In the genomic region with DNA sequence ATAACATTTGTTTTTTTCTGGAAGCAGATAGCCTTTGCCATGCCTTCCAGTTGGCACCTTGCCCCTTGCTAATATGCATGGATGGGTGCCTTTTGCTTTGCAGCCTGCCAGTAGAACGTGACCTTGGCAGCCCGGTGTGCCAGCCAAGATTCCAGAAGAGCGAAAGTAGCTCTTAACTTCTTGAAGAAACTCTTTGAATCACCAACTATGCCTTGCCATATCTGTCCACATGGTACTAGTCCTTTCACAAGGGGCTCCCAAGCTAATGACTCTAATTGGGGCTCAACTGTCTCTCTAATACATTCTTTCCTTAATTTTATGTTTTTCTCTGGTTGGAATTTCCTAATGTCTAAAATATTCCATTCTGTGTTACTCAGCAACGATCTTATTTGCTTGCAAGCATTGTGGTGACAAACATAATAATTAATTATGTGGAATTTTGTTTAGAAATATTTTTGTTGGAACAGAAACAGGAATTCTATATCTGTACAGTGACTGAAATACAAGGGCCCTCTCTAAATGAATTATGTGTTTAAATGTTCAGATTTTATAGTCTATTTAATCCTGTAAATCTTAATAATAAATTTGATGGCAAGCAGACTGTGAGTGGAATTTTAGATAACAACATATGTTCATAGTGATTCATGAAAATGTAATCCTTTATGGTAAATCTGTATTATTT, we compare ENCODE assay signal across 10 cellular contexts. TPM values are rescaled to one million over a fixed set of nuclear protein-coding genes. Genes with fewer than 3 reads are reported as not detected.
DNase-seq lines count a peak whose midpoint lies in the region; ATAC-seq and TF ChIP-seq lines count a peak whose summit lies in the region.
"Had no signal": no experiment of that assay in that cellular context is flagged by ENCODE, and none has a peak within 500 bp of the region (broad histone marks: within the 10 kb centered on the region; RNA-seq: fewer than 3 reads in every experiment).

No MANE protein-coding gene starts in this region.

- H3K9me3 Mint-ChIP-seq in MCF 10A (ENCODE audit: unreplicated experiment) (no peaks in the 10 kb centered on the region), CD14-positive monocyte (peaks cover 0 to 1% (median 0%) of the 10 kb centered on the region in 7 donors)

- H3K36me3 Mint-ChIP-seq in MCF 10A (ENCODE audit: insufficient read depth, unreplicated experiment) (peaks cover 10% of the 10 kb centered on the region), CD14-positive monocyte (peaks cover 20 to 24% of the 10 kb centered on the region in 2 donors)

- TF ChIP-seq POLR2A in uterus (IDR thresholded peaks at IDR 0.05), result no peak

- intact Hi-C loops in MCF 10A (cut with micrococcal nuclease), result no loop called here
- intact Hi-C loops in mammary epithelial cell (cut with micrococcal nuclease), result no loop called here
- intact Hi-C loops in uterus (cut with DNase I; ENCODE audit: low total_unique reads), result no loop called here
- intact Hi-C loops in CD14-positive monocyte (cut with micrococcal nuclease), result no loop called here

- dilution Hi-C loops in mammary epithelial cell (cut with HindIII; ENCODE audit: low sequenced_read_pairs), result no loop called here

- 55% methylated on average over 4 of the region's 4 CpGs for WGBS in mammary epithelial cell (ENCODE audit: low coverage, missing lambda C conversion rate)

- H4K20me1 ChIP-seq in mammary epithelial cell (ENCODE audit: insufficient read depth, low read length), result no peaks in the 10 kb centered on the region
- H4K20me1 ChIP-seq: BLaER1 treated with 17β-estradiol and CSF1 and Interleukin-3, amounts not matched to agents 10 nM and 100 nM had no signal

- DNase-seq in MCF 10A (ENCODE audit: unreplicated experiment) (peak; percentile 39), mammary epithelial cell (no peak), cerebellar cortex (ENCODE audit: low spot score) (peak; percentile 74), left kidney (ENCODE audit: low read depth, low spot score) (peak; percentile 40), uterus (peak; percentile 41 to 48), CD14-positive monocyte (ENCODE audit: low spot score) (no peak), NCI-H1694 (lab: John Stamatoyannopoulos, UW) (no peak)
- DNase-seq: activated CD4-positive, alpha-beta T cell treated with anti-CD3 and anti-CD28 coated beads for 1 hour had no signal

- BruUV-seq in MCF 10A (replicated peaks; lab: Mats Ljungman, UMichigan) (no TSS peak), mammary epithelial cell (replicated peaks; lab: Mats Ljungman, UMichigan) (no TSS peak)

- H3K79me2 ChIP-seq in mammary epithelial cell (ENCODE audit: insufficient read depth, low read length), result peaks cover 16% of the 10 kb centered on the region

- H3K27ac Mint-ChIP-seq in MCF 10A (ENCODE audit: low read depth, unreplicated experiment), result no peak overlapping the region
- H3K27ac Mint-ChIP-seq in CD14-positive monocyte, result peak overlapping the region in 1 of 7 donors; percentile 54

- H3K4me2 ChIP-seq in mammary epithelial cell (ENCODE audit: insufficient read depth, low read depth, low read length), result no peak overlapping the region
- H3K4me2 ChIP-seq: BLaER1 treated with 17β-estradiol and CSF1 and Interleukin-3, amounts not matched to agents 10 nM and 100 nM had no signal

- H3K9me3 ChIP-seq in mammary epithelial cell (replicated peaks; ENCODE audit: insufficient read depth, low read length) (no peaks in the 10 kb centered on the region), uterus (no peaks in the 10 kb centered on the region)

- H3K27me3 Mint-ChIP-seq in MCF 10A (ENCODE audit: insufficient read depth, unreplicated experiment) (no peaks in the 10 kb centered on the region), CD14-positive monocyte (ENCODE audit: low read depth in 3 of 3) (no peaks in the 10 kb centered on the region)

- H3K27me3 ChIP-seq in mammary epithelial cell (ENCODE audit: insufficient read depth, low read length) (no peaks in the 10 kb centered on the region), uterus (no peaks in the 10 kb centered on the region)
- H3K27me3 ChIP-seq: BLaER1 treated with 17β-estradiol and CSF1 and Interleukin-3, amounts not matched to agents 10 nM and 100 nM had no signal

- no peak overlapping the region for H3K9ac ChIP-seq in mammary epithelial cell (ENCODE audit: insufficient read depth, low read length)
- H3K9ac ChIP-seq: BLaER1 treated with 17β-estradiol and CSF1 and Interleukin-3, amounts not matched to agents 10 nM and 100 nM had no signal

- POLR2A ChIA-PET in MCF 10A (lab: Yijun Ruan, JAX), result interaction anchor here (0.6 to 1.0 kb wide), 3 partner anchors 16 to 45 kb away, joined by 3 to 5 read pairs (median 5); partner anchors contain the start of gene HDAC9

- H3K4me1 Mint-ChIP-seq in MCF 10A (ENCODE audit: insufficient read depth, unreplicated experiment) (peaks cover 6% of the 10 kb centered on the region), CD14-positive monocyte (peaks cover 4% of the 10 kb centered on the region)

- no peak for TF ChIP-seq CTCF in MCF 10A (IDR thresholded peaks at IDR 0.05; ENCODE audit: unreplicated experiment)
- TF ChIP-seq CTCF in mammary epithelial cell (conservative IDR thresholded peaks at IDR 0.05 in 1 of 2, IDR thresholded peaks at IDR 0.05 in 1 of 2; ENCODE audit: extremely low read depth in 1 of 2, insufficient read depth in 1 of 2, low read depth in 1 of 2, low read length in 2 of 2), result no peak
- TF ChIP-seq CTCF in uterus (IDR thresholded peaks at IDR 0.05), result no peak
- TF ChIP-seq CTCF in CD14-positive monocyte (IDR thresholded peaks at IDR 0.05), result no peak

- H3K36me3 ChIP-seq in mammary epithelial cell (ENCODE audit: insufficient read depth, low read length), result no peaks in the 10 kb centered on the region
- no peaks in the 10 kb centered on the region for H3K36me3 ChIP-seq in uterus

- H3K4me3 Mint-ChIP-seq in MCF 10A (ENCODE audit: unreplicated experiment), result no peak overlapping the region
- H3K4me3 Mint-ChIP-seq in CD14-positive monocyte, result no peak overlapping the region

- ATAC-seq in GM21528 (IDR thresholded peaks at IDR 0.05; ENCODE audit: low FRiP score, unreplicated experiment), result no peak

- in situ Hi-C loops in mammary epithelial cell (cut with MboI; ENCODE audit: low sequenced_read_pairs in 2 of 2), result no loop called here

- H3K4me3 ChIP-seq in mammary epithelial cell (replicated peaks in 1 of 3; ENCODE audit: insufficient read depth in 1 of 3, low read depth in 2 of 3, low read length in 3 of 3) (no peak overlapping the region), uterus (no peak overlapping the region)
- H3K4me3 ChIP-seq: BLaER1 treated with 17β-estradiol and CSF1 and Interleukin-3, amounts not matched to agents 10 nM and 100 nM had no signal

- H3K27ac ChIP-seq in mammary epithelial cell (ENCODE audit: insufficient read depth, low read depth, low read length), result no peak overlapping the region
- H3K27ac ChIP-seq in uterus, result peak overlapping the region; percentile 53 to 64
- H3K27ac ChIP-seq: BLaER1 treated with 17β-estradiol and CSF1 and Interleukin-3, amounts not matched to agents 10 nM and 100 nM had no signal

- no peak overlapping the region for H2AFZ ChIP-seq in mammary epithelial cell (ENCODE audit: low read depth, low read length)

- H3K4me1 ChIP-seq in mammary epithelial cell (ENCODE audit: insufficient read depth, low read length) (no peaks in the 10 kb centered on the region), uterus (peaks cover 0 to 4% of the 10 kb centered on the region in 2 donors)

- CTCF ChIA-PET in MCF 10A (lab: Yijun Ruan, JAX), result interaction anchor here (0.6 kb wide), 2 partner anchors 9 to 556 kb away, joined by 3 to 4 read pairs; no protein-coding TSS in a partner anchor
- CTCF ChIA-PET in mammary epithelial cell (lab: Charles Lee; ENCODE audit: low non-redundant PET), result no interaction called here

RNA-seq across cellular contexts. Expression of gene HDAC9, which starts 45.8 kb away (rescaled TPM):
- total RNA-seq in MCF 10A (2022), result 11.3 and 26.0 TPM in 2 replicates
- total RNA-seq in mammary epithelial cell, result 10 to 100 TPM; 33.3 to 34.0 TPM
- polyA plus RNA-seq in mammary epithelial cell, result 5.9 TPM
- polyA minus RNA-seq in mammary epithelial cell, result 10.0 TPM
- 10 to 100 TPM; 54.8 to 96.2 (median 87.2) TPM for total RNA-seq in uterus
- polyA plus RNA-seq in CD14-positive monocyte, result 10 to 100 TPM; 41.7 to 44.2 TPM

Comparison
In these comparisons a context has a peak if more than half of its experiments do, and no peak if none do; other contexts are left out.
1. DNase-seq: peak in MCF 10A (single experiment), cerebellar cortex (single experiment), left kidney (single experiment) and uterus (2 of 2); none in mammary epithelial cell (single experiment), CD14-positive monocyte (single experiment) and NCI-H1694 (single experiment).